In the genomic region with DNA sequence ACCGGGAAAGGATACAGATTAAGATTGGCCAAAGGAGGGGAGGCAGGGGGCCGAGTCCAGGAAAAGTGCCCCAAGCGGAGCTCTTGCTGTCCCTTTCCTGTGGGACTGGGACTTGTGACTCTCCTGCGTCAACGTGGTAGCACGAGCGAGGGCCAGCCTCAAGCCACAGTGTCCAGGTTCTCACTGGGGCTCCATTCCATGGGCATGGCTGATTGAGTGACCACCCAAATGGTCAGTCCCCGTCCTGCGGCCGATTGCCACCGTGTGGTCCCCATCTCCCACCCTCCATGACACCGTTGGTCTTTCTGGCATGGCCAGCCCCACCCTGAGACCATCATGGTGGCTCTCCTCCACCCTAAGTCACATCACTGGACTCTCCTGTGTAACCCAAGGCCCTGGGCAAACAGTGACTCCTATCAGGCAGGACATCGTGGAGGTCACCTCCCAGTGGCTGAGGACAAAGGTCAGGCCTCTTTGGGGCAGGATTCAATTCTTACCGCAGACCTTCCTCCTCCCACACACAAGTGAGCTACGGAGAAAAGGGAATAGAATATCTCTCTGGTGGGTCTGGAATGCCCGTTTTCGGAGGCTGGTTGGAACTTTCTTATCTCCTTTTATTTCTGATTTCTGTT, we compare ENCODE assay signal across 18 cellular contexts.
"Had no signal": no experiment of that assay in that cellular context is flagged by ENCODE, and none has a peak within 500 bp of the region (broad histone marks: within the 10 kb centered on the region; RNA-seq: fewer than 3 reads in every experiment).

No MANE protein-coding gene starts in this region.

- H3K27ac ChIP-seq: esophagus muscularis mucosa, neutrophil, tibial nerve had no signal

- H3K9me3 Mint-ChIP-seq: activated B cell treated with CpG ODN at 0.5 μM for 24 hours; activated CD8-positive, alpha-beta T cell treated with anti-CD3 and anti-CD28 coated beads for 36 hours; activated T-cell treated with anti-CD3 and anti-CD28 coated beads, Interleukin-2, amount 50 U/mL, for 72 hours; naive B cell; T-cell had no signal

- ATAC-seq: activated CD8-positive, alpha-beta T cell treated with anti-CD3 and anti-CD28 coated beads for 36 hours; activated T-cell treated with anti-CD3 and anti-CD28 coated beads, Interleukin-2, amount 50 U/mL, for 72 hours; mucosa of descending colon; T-cell had no signal

- DNase-seq: activated B cell treated with CpG ODN at 0.5 μM for 24 hours; activated CD4-positive, alpha-beta T cell treated with anti-CD3 and anti-CD28 coated beads for 48 hours; activated CD8-positive, alpha-beta T cell treated with anti-CD3 and anti-CD28 coated beads for 36 hours; activated T-cell treated with anti-CD3 and anti-CD28 coated beads, Interleukin-2, amount 50 U/mL, for 72 hours; dermis blood vessel endothelial cell; effector memory CD4-positive, alpha-beta T cell; mesenchymal stem cell; naive B cell; stimulated activated CD4-positive, alpha-beta T cell treated with anti-CD3 and anti-CD28 coated beads, Interleukin-12 subunit alpha, Interleukin-12 subunit beta, amount 100 ng/mL, for 4 hours; stimulated activated CD4-positive, alpha-beta T cell treated with anti-CD3 and anti-CD28 coated beads, Interleukin-1b, Interleukin-23, amount 100 ng/mL, for 48 hours; stimulated activated CD8-positive, alpha-beta memory T cell treated with anti-CD3 and anti-CD28 coated beads, Interleukin-4, amount 100 ng/mL, for 48 hours; stimulated activated naive CD4-positive, alpha-beta T cell treated with Interleukin-2 at 50 U/mL for 16 hours; T-cell had no signal

- H3K4me3 Mint-ChIP-seq: activated B cell treated with CpG ODN at 0.5 μM for 24 hours; activated CD8-positive, alpha-beta T cell treated with anti-CD3 and anti-CD28 coated beads for 36 hours; activated naive CD8-positive, alpha-beta T cell; activated T-cell treated with anti-CD3 and anti-CD28 coated beads, Interleukin-2, amount 50 U/mL, for 72 hours; T-cell had no signal

- H3K9me3 ChIP-seq: esophagus muscularis mucosa, mucosa of descending colon, neutrophil, tibial nerve had no signal

- H3K27ac Mint-ChIP-seq: activated B cell treated with CpG ODN at 0.5 μM for 24 hours; activated CD8-positive, alpha-beta T cell treated with anti-CD3 and anti-CD28 coated beads for 36 hours; activated naive CD8-positive, alpha-beta T cell; activated T-cell treated with anti-CD3 and anti-CD28 coated beads, Interleukin-2, amount 50 U/mL, for 72 hours; naive B cell; T-cell had no signal

- H3K36me3 ChIP-seq: esophagus muscularis mucosa, neutrophil, tibial nerve had no signal

- H3K27me3 Mint-ChIP-seq: activated CD8-positive, alpha-beta T cell treated with anti-CD3 and anti-CD28 coated beads for 36 hours; activated naive CD8-positive, alpha-beta T cell had no signal

- H3K36me3 Mint-ChIP-seq: activated naive CD8-positive, alpha-beta T cell; naive B cell; T-cell had no signal

- H3K4me3 ChIP-seq: esophagus muscularis mucosa, mucosa of descending colon, tibial nerve had no signal
